8 cellular contexts compared by ENCODE assay signal in genomic region chr10:69088801-69089501, GRCh38. TPM values are rescaled to one million over a fixed set of nuclear protein-coding genes. Genes with fewer than 3 reads are reported as not detected.
DNase-seq lines count a peak whose midpoint lies in the region; ATAC-seq and TF ChIP-seq lines count a peak whose summit lies in the region.

No MANE protein-coding gene starts in this region.

- H4K20me1 ChIP-seq in GM23338 (replicated peaks; ENCODE audit: insufficient read depth), result no peaks in the 10 kb centered on the region

- CTCF ChIA-PET in activated CD8-positive, alpha-beta T cell treated with anti-CD3 and anti-CD28 coated beads for 36 hours (lab: Charles Lee), result interaction anchor here (1.0 to 2.8 kb wide), 3 partner anchors 24 to 83 kb away, joined by 5 to 8 read pairs (median 5); no protein-coding TSS in a partner anchor

- peaks cover 1% of the 10 kb centered on the region for H3K27me3 Mint-ChIP-seq in activated CD8-positive, alpha-beta T cell treated with anti-CD3 and anti-CD28 coated beads for 36 hours
- peaks cover 2% of the 10 kb centered on the region for H3K27me3 Mint-ChIP-seq in GM23338 (ENCODE audit: insufficient read depth, low read depth, poor library complexity)

- H3K9me3 Mint-ChIP-seq in activated CD8-positive, alpha-beta T cell treated with anti-CD3 and anti-CD28 coated beads for 36 hours, result no peaks in the 10 kb centered on the region
- H3K9me3 Mint-ChIP-seq in GM23338, result no peaks in the 10 kb centered on the region

- peaks cover 58% of the 10 kb centered on the region for H3K4me1 Mint-ChIP-seq in activated CD8-positive, alpha-beta T cell treated with anti-CD3 and anti-CD28 coated beads for 36 hours (ENCODE audit: low read depth)
- peaks cover 13% of the 10 kb centered on the region for H3K4me1 Mint-ChIP-seq in GM23338

- intact Hi-C loops in activated CD8-positive, alpha-beta T cell treated with anti-CD3 and anti-CD28 coated beads for 36 hours (cut with micrococcal nuclease), result loop anchor here (2.0 to 5.0 kb wide), 2 partner anchors 33 to 92 kb away; partner anchors contain the start of gene VPS26A
- intact Hi-C loops in posterior vena cava (cut with DNase I), result no loop called here

- H3K4me3 Mint-ChIP-seq in activated CD8-positive, alpha-beta T cell treated with anti-CD3 and anti-CD28 coated beads for 36 hours, result peak overlapping the region; percentile 98
- no peak overlapping the region for H3K4me3 Mint-ChIP-seq in GM23338

- no peaks in the 10 kb centered on the region for H3K9me2 ChIP-seq in GM23338 (ENCODE audit: insufficient read depth)

- H3K27me3 ChIP-seq in GM23338 (ENCODE audit: insufficient read depth), result no peaks in the 10 kb centered on the region

- H3K79me2 ChIP-seq in GM23338 (replicated peaks; ENCODE audit: insufficient read depth), result no peaks in the 10 kb centered on the region

- H3K4me1 ChIP-seq in GM23338 (ENCODE audit: insufficient read depth), result peaks cover 9% of the 10 kb centered on the region

- ATAC-seq in HG03159 (IDR thresholded peaks at IDR 0.05; ENCODE audit: unreplicated experiment) (peak; percentile 28), GM23338 (no peak), HG03439 (IDR thresholded peaks at IDR 0.05; ENCODE audit: unreplicated experiment) (no peak), HG03354 (IDR thresholded peaks at IDR 0.05; ENCODE audit: poor library complexity, severe bottlenecking, unreplicated experiment) (no peak)
- peak; percentile 15 for ATAC-seq in activated CD8-positive, alpha-beta T cell treated with anti-CD3 and anti-CD28 coated beads for 36 hours

- no peak overlapping the region for H3K27ac ChIP-seq in GM23338 (ENCODE audit: low read depth)

- H3F3A ChIP-seq in GM23338 (replicated peaks; ENCODE audit: low read depth), result no peaks in the 10 kb centered on the region

- H3K36me3 ChIP-seq in GM23338 (ENCODE audit: insufficient read depth), result no peaks in the 10 kb centered on the region

- no peak overlapping the region for H3K4me3 ChIP-seq in GM23338

- no peak overlapping the region for H2AFZ ChIP-seq in GM23338

- DNase-seq in Ammon's horn (ENCODE audit: low spot score), result peak; percentile 32
- DNase-seq in activated CD8-positive, alpha-beta T cell treated with anti-CD3 and anti-CD28 coated beads for 36 hours, result peak; percentile 57
- peak; percentile 32 for DNase-seq in kidney glomerular epithelial cell (lab: John Stamatoyannopoulos, UW)
- no peak for DNase-seq in GM23338 (ENCODE audit: low spot score)
- no peak for DNase-seq in posterior vena cava (ENCODE audit: low spot score)

- POLR2A ChIA-PET in activated CD8-positive, alpha-beta T cell treated with anti-CD3 and anti-CD28 coated beads for 36 hours (lab: Charles Lee), result interaction anchor here (0.6 to 10.7 kb wide), 22 partner anchors 9 to 140 kb away, joined by 3 to 77 read pairs (median 8); partner anchors contain the start of genes DDX21 and SUPV3L1

- peak overlapping the region; percentile 99 for H3K27ac Mint-ChIP-seq in activated CD8-positive, alpha-beta T cell treated with anti-CD3 and anti-CD28 coated beads for 36 hours
- no peak overlapping the region for H3K27ac Mint-ChIP-seq in GM23338

- peaks cover 48% of the 10 kb centered on the region for H3K36me3 Mint-ChIP-seq in activated CD8-positive, alpha-beta T cell treated with anti-CD3 and anti-CD28 coated beads for 36 hours (ENCODE audit: low read depth)
- H3K36me3 Mint-ChIP-seq in GM23338 (ENCODE audit: low read depth), result no peaks in the 10 kb centered on the region

- no peak for TF ChIP-seq CTCF in activated CD8-positive, alpha-beta T cell treated with anti-CD3 and anti-CD28 coated beads for 36 hours (IDR thresholded peaks at IDR 0.05)
- TF ChIP-seq CTCF in GM23338 (conservative IDR thresholded peaks at IDR 0.05; ENCODE audit: low read depth in 2 of 2), result no peak

- H3K4me2 ChIP-seq in GM23338, result no peak overlapping the region

TF ChIP-seq in GM23338, 12 proteins besides CTCF, POLR2A, EP300 and RAD21 (continues in another document):
- TF ChIP-seq STAT1 (IDR thresholded peaks at IDR 0.05; ENCODE audit: unreplicated experiment) (no peak), EZH2phosphoT487 (IDR thresholded peaks at IDR 0.05; ENCODE audit: unreplicated experiment) (no peak), JUNB (IDR thresholded peaks at IDR 0.05; ENCODE audit: unreplicated experiment) (no peak), NANOG (IDR thresholded peaks at IDR 0.05; ENCODE audit: borderline replicate concordance) (no peak), EZH2 (IDR thresholded peaks at IDR 0.05; ENCODE audit: low read depth, unreplicated experiment) (no peak), CREB1 (CRISPR knock-in tag; IDR thresholded peaks at IDR 0.05; ENCODE audit: low read depth) (no peak), ZNF331 (CRISPR knock-in tag; IDR thresholded peaks at IDR 0.05; ENCODE audit: low read depth) (no peak), POLR2AphosphoS5 (IDR thresholded peaks at IDR 0.05; ENCODE audit: low read depth) (no peak)
- TF ChIP-seq, protein P1, sequence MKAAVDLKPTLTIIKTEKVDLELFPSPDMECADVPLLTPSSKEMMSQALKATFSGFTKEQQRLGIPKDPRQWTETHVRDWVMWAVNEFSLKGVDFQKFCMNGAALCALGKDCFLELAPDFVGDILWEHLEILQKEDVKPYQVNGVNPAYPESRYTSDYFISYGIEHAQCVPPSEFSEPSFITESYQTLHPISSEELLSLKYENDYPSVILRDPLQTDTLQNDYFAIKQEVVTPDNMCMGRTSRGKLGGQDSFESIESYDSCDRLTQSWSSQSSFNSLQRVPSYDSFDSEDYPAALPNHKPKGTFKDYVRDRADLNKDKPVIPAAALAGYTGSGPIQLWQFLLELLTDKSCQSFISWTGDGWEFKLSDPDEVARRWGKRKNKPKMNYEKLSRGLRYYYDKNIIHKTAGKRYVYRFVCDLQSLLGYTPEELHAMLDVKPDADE (IDR thresholded peaks at IDR 0.05), result no peak
- TF ChIP-seq, protein P2, sequence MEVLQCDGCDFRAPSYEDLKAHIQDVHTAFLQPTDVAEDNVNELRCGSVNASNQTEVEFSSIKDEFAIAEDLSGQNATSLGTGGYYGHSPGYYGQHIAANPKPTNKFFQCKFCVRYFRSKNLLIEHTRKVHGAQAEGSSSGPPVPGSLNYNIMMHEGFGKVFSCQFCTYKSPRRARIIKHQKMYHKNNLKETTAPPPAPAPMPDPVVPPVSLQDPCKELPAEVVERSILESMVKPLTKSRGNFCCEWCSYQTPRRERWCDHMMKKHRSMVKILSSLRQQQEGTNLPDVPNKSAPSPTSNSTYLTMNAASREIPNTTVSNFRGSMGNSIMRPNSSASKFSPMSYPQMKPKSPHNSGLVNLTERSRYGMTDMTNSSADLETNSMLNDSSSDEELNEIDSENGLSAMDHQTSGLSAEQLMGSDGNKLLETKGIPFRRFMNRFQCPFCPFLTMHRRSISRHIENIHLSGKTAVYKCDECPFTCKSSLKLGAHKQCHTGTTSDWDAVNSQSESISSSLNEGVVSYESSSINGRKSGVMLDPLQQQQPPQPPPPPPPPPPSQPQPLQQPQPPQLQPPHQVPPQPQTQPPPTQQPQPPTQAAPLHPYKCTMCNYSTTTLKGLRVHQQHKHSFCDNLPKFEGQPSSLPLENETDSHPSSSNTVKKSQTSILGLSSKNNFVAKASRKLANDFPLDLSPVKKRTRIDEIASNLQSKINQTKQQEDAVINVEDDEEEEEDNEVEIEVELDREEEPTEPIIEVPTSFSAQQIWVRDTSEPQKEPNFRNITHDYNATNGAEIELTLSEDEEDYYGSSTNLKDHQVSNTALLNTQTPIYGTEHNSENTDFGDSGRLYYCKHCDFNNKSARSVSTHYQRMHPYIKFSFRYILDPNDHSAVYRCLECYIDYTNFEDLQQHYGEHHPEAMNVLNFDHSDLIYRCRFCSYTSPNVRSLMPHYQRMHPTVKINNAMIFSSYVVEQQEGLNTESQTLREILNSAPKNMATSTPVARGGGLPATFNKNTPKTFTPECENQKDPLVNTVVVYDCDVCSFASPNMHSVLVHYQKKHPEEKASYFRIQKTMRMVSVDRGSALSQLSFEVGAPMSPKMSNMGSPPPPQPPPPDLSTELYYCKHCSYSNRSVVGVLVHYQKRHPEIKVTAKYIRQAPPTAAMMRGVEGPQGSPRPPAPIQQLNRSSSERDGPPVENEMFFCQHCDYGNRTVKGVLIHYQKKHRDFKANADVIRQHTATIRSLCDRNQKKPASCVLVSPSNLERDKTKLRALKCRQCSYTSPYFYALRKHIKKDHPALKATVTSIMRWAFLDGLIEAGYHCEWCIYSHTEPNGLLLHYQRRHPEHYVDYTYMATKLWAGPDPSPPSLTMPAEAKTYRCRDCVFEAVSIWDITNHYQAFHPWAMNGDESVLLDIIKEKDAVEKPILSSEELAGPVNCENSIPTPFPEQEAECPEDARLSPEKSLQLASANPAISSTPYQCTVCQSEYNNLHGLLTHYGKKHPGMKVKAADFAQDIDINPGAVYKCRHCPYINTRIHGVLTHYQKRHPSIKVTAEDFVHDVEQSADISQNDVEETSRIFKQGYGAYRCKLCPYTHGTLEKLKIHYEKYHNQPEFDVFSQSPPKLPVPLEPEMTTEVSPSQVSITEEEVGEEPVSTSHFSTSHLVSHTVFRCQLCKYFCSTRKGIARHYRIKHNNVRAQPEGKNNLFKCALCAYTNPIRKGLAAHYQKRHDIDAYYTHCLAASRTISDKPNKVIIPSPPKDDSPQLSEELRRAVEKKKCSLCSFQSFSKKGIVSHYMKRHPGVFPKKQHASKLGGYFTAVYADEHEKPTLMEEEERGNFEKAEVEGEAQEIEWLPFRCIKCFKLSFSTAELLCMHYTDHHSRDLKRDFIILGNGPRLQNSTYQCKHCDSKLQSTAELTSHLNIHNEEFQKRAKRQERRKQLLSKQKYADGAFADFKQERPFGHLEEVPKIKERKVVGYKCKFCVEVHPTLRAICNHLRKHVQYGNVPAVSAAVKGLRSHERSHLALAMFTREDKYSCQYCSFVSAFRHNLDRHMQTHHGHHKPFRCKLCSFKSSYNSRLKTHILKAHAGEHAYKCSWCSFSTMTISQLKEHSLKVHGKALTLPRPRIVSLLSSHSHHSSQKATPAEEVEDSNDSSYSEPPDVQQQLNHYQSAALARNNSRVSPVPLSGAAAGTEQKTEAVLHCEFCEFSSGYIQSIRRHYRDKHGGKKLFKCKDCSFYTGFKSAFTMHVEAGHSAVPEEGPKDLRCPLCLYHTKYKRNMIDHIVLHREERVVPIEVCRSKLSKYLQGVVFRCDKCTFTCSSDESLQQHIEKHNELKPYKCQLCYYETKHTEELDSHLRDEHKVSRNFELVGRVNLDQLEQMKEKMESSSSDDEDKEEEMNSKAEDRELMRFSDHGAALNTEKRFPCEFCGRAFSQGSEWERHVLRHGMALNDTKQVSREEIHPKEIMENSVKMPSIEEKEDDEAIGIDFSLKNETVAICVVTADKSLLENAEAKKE (CRISPR knock-in tag; IDR thresholded peaks at IDR 0.05), result no peak

RNA-seq across cellular contexts. Expression of gene SRGN, which starts 1.0 kb away (rescaled TPM):
- total RNA-seq in activated CD8-positive, alpha-beta T cell treated with anti-CD3 and anti-CD28 coated beads for 36 hours, result 100 to 1,000 TPM; 279 to 292 TPM
- total RNA-seq in GM23338 (2014; rRNA removed; shearing (Covaris generic)), result not detected in 2 replicates
- 0.30 TPM in 1 of 2 replicates, not detected in the other for polyA plus RNA-seq in GM23338 (2016; fragmentation: Nextera tagmentation; extraction: Ambion mirVana)
- 100 to 1,000 TPM; 138 to 144 TPM for total RNA-seq in posterior vena cava

RNA-seq across cellular contexts. Expression of gene VPS26A, which starts 35.0 kb away (rescaled TPM):
- 10 to 100 TPM; 33.1 to 34.5 TPM for total RNA-seq in activated CD8-positive, alpha-beta T cell treated with anti-CD3 and anti-CD28 coated beads for 36 hours
- total RNA-seq in GM23338 (2014; rRNA removed; shearing (Covaris generic)), result 39.3 and 41.6 TPM in 2 replicates
- 23.1 and 29.0 TPM in 2 replicates for polyA plus RNA-seq in GM23338 (2016; fragmentation: Nextera tagmentation; extraction: Ambion mirVana)
- total RNA-seq in posterior vena cava, result 10 to 100 TPM; 44.2 to 58.2 TPM

Comparison
In these comparisons a context has a peak if more than half of its experiments do, and no peak if none do; other contexts are left out.
1. DNase-seq: peak in Ammon's horn (single experiment), activated CD8-positive, alpha-beta T cell treated with anti-CD3 and anti-CD28 coated beads for 36 hours (single experiment) and kidney glomerular epithelial cell (single experiment); none in GM23338 (single experiment) and posterior vena cava (single experiment).
2. ATAC-seq: peak in HG03159 (single experiment) and activated CD8-positive, alpha-beta T cell treated with anti-CD3 and anti-CD28 coated beads for 36 hours (single experiment); none in GM23338 (single experiment), HG03439 (single experiment) and HG03354 (single experiment).
3. RNA of gene SRGN, which starts 1.0 kb away (total RNA-seq): 279 to 292 TPM in activated CD8-positive, alpha-beta T cell treated with anti-CD3 and anti-CD28 coated beads for 36 hours and 138 to 144 TPM in posterior vena cava; not detected in GM23338; every median in the first group is over 100 times any median in the second.